Comparison of ENCODE assay signal across 21 cellular contexts in genomic region chr7:135463905-135464304, GRCh38.
"Had no signal": no experiment of that assay in that cellular context is flagged by ENCODE, and none has a peak within 500 bp of the region (broad histone marks: within the 10 kb centered on the region; RNA-seq: fewer than 3 reads in every experiment).

No MANE protein-coding gene starts in this region.

- DNase-seq: activated CD4-positive, alpha-beta memory T cell treated with anti-CD3 and anti-CD28 coated beads for 36 hours; activated CD4-positive, alpha-beta T cell treated with anti-CD3 and anti-CD28 coated beads for 48 hours; activated gamma-delta T cell; activated naive CD4-positive, alpha-beta T cell treated with anti-CD3 and anti-CD28 coated beads, Interleukin-2, amount 50 U/mL, for 16 hours; activated naive CD8-positive, alpha-beta T cell treated with anti-CD3 and anti-CD28 coated beads, Interleukin-2, amount 50 U/mL, for 24 hours; activated T-cell treated with anti-CD3 and anti-CD28 coated beads for 4 hours; cerebellar nuclear complex; heart left ventricle; left ventricle myocardium superior; mammary epithelial cell; ovary; psoas muscle; spleen; stimulated activated CD4-positive, alpha-beta T cell treated with anti-CD3 and anti-CD28 coated beads, Interleukin-4, amount 100 ng/mL, for 1 hour; transverse colon had no signal

- ATAC-seq: activated naive CD8-positive, alpha-beta T cell treated with anti-CD3 and anti-CD28 coated beads, Interleukin-2, amount 50 U/mL, for 24 hours; gastroesophageal sphincter; heart left ventricle; left ventricle myocardium superior; psoas muscle had no signal

- H3K36me3 ChIP-seq: gastroesophageal sphincter, heart left ventricle, neutrophil, ovary, right atrium auricular region, spleen, transverse colon had no signal

- H3K27me3 Mint-ChIP-seq: activated CD4-positive, alpha-beta memory T cell treated with anti-CD3 and anti-CD28 coated beads for 36 hours; activated naive CD8-positive, alpha-beta T cell treated with anti-CD3 and anti-CD28 coated beads, Interleukin-2, amount 50 U/mL, for 24 hours had no signal

- H3K27me3 ChIP-seq: gastroesophageal sphincter, heart left ventricle, neutrophil, ovary, right atrium auricular region, spleen, transverse colon had no signal

- H3K4me3 ChIP-seq: coronary artery, gastroesophageal sphincter, heart left ventricle, ovary, psoas muscle, right atrium auricular region, spleen, transverse colon had no signal

- H3K27ac Mint-ChIP-seq: activated CD4-positive, alpha-beta memory T cell treated with anti-CD3 and anti-CD28 coated beads for 36 hours; activated naive CD8-positive, alpha-beta T cell treated with anti-CD3 and anti-CD28 coated beads, Interleukin-2, amount 50 U/mL, for 24 hours; nephron had no signal

- H3K4me3 Mint-ChIP-seq: activated CD4-positive, alpha-beta memory T cell treated with anti-CD3 and anti-CD28 coated beads for 36 hours; activated naive CD8-positive, alpha-beta T cell treated with anti-CD3 and anti-CD28 coated beads, Interleukin-2, amount 50 U/mL, for 24 hours; nephron had no signal

- H3K27ac ChIP-seq: coronary artery, epithelial cell of prostate, gastroesophageal sphincter, heart left ventricle, neutrophil, ovary, psoas muscle, right atrium auricular region, spleen, transverse colon had no signal

- H3K9me3 ChIP-seq: gastroesophageal sphincter, heart left ventricle, neutrophil, ovary, psoas muscle, right atrium auricular region, transverse colon had no signal

- H3K4me1 Mint-ChIP-seq: nephron had no signal

- H3K9me3 Mint-ChIP-seq: activated CD4-positive, alpha-beta memory T cell treated with anti-CD3 and anti-CD28 coated beads for 36 hours had no signal
